Comparison of ENCODE assay signal across 8 cellular contexts in genomic region chr9:97510797-97511761, GRCh38. TPM values are rescaled to one million over a fixed set of nuclear protein-coding genes. Genes with fewer than 3 reads are reported as not detected.
DNase-seq lines count a peak whose midpoint lies in the region; ATAC-seq and TF ChIP-seq lines count a peak whose summit lies in the region.

No MANE protein-coding gene starts in this region.

- H3K27ac ChIP-seq in A673 (ENCODE audit: low read depth, low read length, poor library complexity, severe bottlenecking): no peak overlapping the region

- TF ChIP-seq CTCF in GM12864 (IDR thresholded peaks at IDR 0.05; ENCODE audit: low read depth, low read length, missing control alignments): no peak
- TF ChIP-seq CTCF in A673 (conservative IDR thresholded peaks at IDR 0.05; ENCODE audit: low read depth, low read length): no peak

- POLR2A ChIA-PET in A673 (lab: Charles Lee; ENCODE audit: low non-redundant PET): no interaction called here

- H3K36me3 ChIP-seq in A673 (ENCODE audit: insufficient read depth, low read length, poor library complexity, severe bottlenecking): no peaks in the 10 kb centered on the region

- intact Hi-C loops in posterior vena cava (cut with DNase I) (no loop called here), A673 (cut with micrococcal nuclease; ENCODE audit: unreplicated experiment) (no loop called here)

- peak; percentile 64 for ATAC-seq in GM21723 (IDR thresholded peaks at IDR 0.05; ENCODE audit: unreplicated experiment)

- no TSS peak for BruUV-seq in A673 (replicated peaks; lab: Mats Ljungman, UMichigan)

- no peaks in the 10 kb centered on the region for H3K4me1 ChIP-seq in A673 (ENCODE audit: insufficient read depth, low read length, poor library complexity, severe bottlenecking)

- DNase-seq in GM12864 (ENCODE audit: low read depth) (peak; percentile 60), NCI-H774 (lab: John Stamatoyannopoulos, UW) (peak; percentile 10), islet precursor cell (peak; percentile 40), NCI-H1436 treated with DMSO at 0.1 percent for 48 hours (lab: John Stamatoyannopoulos, UW) (no peak), posterior vena cava (ENCODE audit: low spot score) (no peak), A673 (ENCODE audit: low spot score) (no peak), NOMO-1 (lab: John Stamatoyannopoulos, UW; ENCODE audit: unreplicated experiment in 2 of 2) (no peak)

- H3K27me3 ChIP-seq in A673 (replicated peaks; ENCODE audit: insufficient read depth, low read depth, low read length, poor library complexity): peaks cover 4% of the 10 kb centered on the region

- no peak overlapping the region for H3K4me3 ChIP-seq in GM12864 (ENCODE audit: low read depth, low read length)
- H3K4me3 ChIP-seq in A673 (ENCODE audit: low read depth, low read length, poor library complexity, severe bottlenecking): no peak overlapping the region

- CTCF ChIA-PET in A673 (lab: Charles Lee): no interaction called here

- H3K9me3 ChIP-seq in A673 (ENCODE audit: low read depth, low read length, poor library complexity, severe bottlenecking): no peaks in the 10 kb centered on the region

RNA-seq across cellular contexts. Expression of gene TMOD1, which starts 9.6 kb away (rescaled TPM):
- 10 to 100 TPM; 57.8 to 72.1 TPM for total RNA-seq in posterior vena cava
- total RNA-seq in A673 (2021): 0.09 and 0.24 TPM in 2 replicates

Comparison
In these comparisons a context has a peak if more than half of its experiments do, and no peak if none do; other contexts are left out.
1. DNase-seq: peak in GM12864 (single experiment), NCI-H774 (single experiment) and islet precursor cell (single experiment); none in NCI-H1436 treated with DMSO at 0.1 percent for 48 hours (single experiment), posterior vena cava (single experiment), A673 (single experiment) and NOMO-1 (0 of 2).
2. RNA of gene TMOD1, which starts 9.6 kb away (total RNA-seq): 57.8 to 72.1 TPM in posterior vena cava; 0.09 to 0.24 TPM in A673; every median in the first group is over 10 times any median in the second.